Comparison of ENCODE assay signal across 21 cellular contexts in the genomic region with DNA sequence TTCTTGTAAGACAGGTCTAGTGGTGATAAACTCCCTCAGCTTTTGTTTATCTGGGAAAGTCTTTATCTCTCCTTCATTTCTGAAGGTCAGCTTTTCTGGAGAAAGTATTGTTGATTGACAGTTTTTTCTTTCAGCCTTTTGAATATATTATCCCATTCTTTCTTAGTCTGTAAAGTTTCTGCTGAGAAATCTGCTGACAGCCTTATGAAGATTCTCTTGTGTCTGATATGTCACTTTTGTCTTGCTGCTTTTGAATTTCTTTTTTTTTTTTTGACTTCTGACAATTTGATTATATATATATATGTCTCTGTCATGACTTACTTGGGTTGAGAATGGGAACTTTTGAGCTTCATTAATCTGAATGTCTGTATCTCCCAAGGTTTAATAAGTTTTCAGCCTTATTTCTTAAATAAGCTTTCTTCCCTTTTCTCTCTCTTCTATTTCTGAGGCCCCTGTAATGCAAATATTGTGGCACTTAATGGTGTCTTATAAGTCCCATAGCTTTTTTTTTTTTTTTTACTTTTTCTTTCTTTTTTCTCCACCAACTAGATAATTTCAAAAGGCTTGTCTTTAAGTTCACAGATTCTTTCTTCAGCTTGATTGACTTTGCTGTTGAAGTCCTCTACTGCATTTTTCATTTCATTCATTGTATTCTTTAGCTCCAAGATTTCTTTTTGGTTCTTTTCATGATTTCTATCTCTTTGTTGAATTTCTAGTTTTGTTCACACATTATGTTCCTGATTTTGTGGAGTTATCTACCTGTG.
"Had no signal": no experiment of that assay in that cellular context is flagged by ENCODE, and none has a peak within 500 bp of the region (broad histone marks: within the 10 kb centered on the region; RNA-seq: fewer than 3 reads in every experiment).

No MANE protein-coding gene starts in this region.

- ATAC-seq: effector memory CD8-positive, alpha-beta T cell; gastroesophageal sphincter; left cardiac atrium; lower lobe of right lung; natural killer cell had no signal

- H3K36me3 Mint-ChIP-seq: immature natural killer cell, neural progenitor cell had no signal

- H3K36me3 ChIP-seq: esophagus squamous epithelium, gastroesophageal sphincter, left ventricle myocardium inferior, lower lobe of right lung, ovary, right atrium auricular region had no signal

- H3K9ac ChIP-seq: neural progenitor cell had no signal

- H2AFZ ChIP-seq: neural progenitor cell had no signal

- H3K27ac Mint-ChIP-seq: dendritic cell treated with granulocyte-macrophage colony-stimulating factor and Interleukin-4, amounts not matched to agents 40 ng/mL and 50 ng/mL, for 4 days; effector memory CD8-positive, alpha-beta T cell; immature natural killer cell; memory B cell; mesothelial cell of epicardium; natural killer cell; neural progenitor cell had no signal

- H3K27me3 Mint-ChIP-seq: memory B cell had no signal

- H3K4me3 Mint-ChIP-seq: dendritic cell treated with granulocyte-macrophage colony-stimulating factor and Interleukin-4, amounts not matched to agents 40 ng/mL and 50 ng/mL, for 4 days; effector memory CD8-positive, alpha-beta T cell; immature natural killer cell; memory B cell; mesothelial cell of epicardium; natural killer cell; neural progenitor cell had no signal

- H3K9me3 ChIP-seq: ovary had no signal

- H3K4me2 ChIP-seq: neural progenitor cell had no signal

- H3K4me3 ChIP-seq: esophagus squamous epithelium, gastroesophageal sphincter, left ventricle myocardium inferior, lower lobe of right lung, neural progenitor cell, ovary, right atrium auricular region had no signal

- H3K27ac ChIP-seq: esophagus squamous epithelium, gastroesophageal sphincter, left ventricle myocardium inferior, lower lobe of right lung, neural progenitor cell, ovary, right atrium auricular region had no signal

- H3K27me3 ChIP-seq: esophagus squamous epithelium, gastroesophageal sphincter, neural progenitor cell, ovary, right atrium auricular region had no signal

- H3K4me1 ChIP-seq: esophagus squamous epithelium, gastroesophageal sphincter, left ventricle myocardium inferior, lower lobe of right lung, neural progenitor cell, right atrium auricular region had no signal

- H3K4me1 Mint-ChIP-seq: immature natural killer cell, memory B cell, mesothelial cell of epicardium, natural killer cell, neural progenitor cell had no signal

- FAIRE-seq: keratinocyte, small intestine had no signal

- DNase-seq: effector memory CD8-positive, alpha-beta T cell; esophagus squamous epithelium; foreskin fibroblast; immature natural killer cell; left cardiac atrium; left ventricle myocardium inferior; lower lobe of right lung; natural killer cell; nucleus accumbens; ovary; small intestine; stimulated activated CD4-positive, alpha-beta T cell treated with anti-CD3 and anti-CD28 coated beads, Interleukin-12 subunit alpha, Interleukin-12 subunit beta, amount 100 ng/mL, for 4 hours; stimulated activated naive CD4-positive, alpha-beta T cell treated with Interleukin-2 at 50 U/mL for 16 hours; trophoblast cell had no signal
